21 cellular contexts compared by ENCODE assay signal in genomic region chr11:8709777-8710176, GRCh38. TPM values are rescaled to one million over a fixed set of nuclear protein-coding genes. Genes with fewer than 3 reads are reported as not detected.
DNase-seq lines count a peak whose midpoint lies in the region; ATAC-seq and TF ChIP-seq lines count a peak whose summit lies in the region.
"Had no signal": no experiment of that assay in that cellular context is flagged by ENCODE, and none has a peak within 500 bp of the region (broad histone marks: within the 10 kb centered on the region; RNA-seq: fewer than 3 reads in every experiment).

No MANE protein-coding gene starts in this region.

- H3K4me1 Mint-ChIP-seq in GM23338: peaks cover 16% of the 10 kb centered on the region
- H3K4me1 Mint-ChIP-seq: activated naive CD4-positive, alpha-beta T cell treated with anti-CD3 and anti-CD28 coated beads, Interleukin-2, amount 50 U/mL, for 24 hours had no signal

- no peak overlapping the region for H3K4me2 ChIP-seq in GM23338

- H3K27me3 ChIP-seq in GM23338 (ENCODE audit: insufficient read depth) (no peaks in the 10 kb centered on the region), body of pancreas (no peaks in the 10 kb centered on the region), lower lobe of right lung (ENCODE audit: low read depth) (no peaks in the 10 kb centered on the region), spleen (replicated peaks in 1 of 7) (no peaks in the 10 kb centered on the region)

- H3K4me1 ChIP-seq in GM23338 (ENCODE audit: insufficient read depth): peaks cover 12% of the 10 kb centered on the region
- peaks cover 37% of the 10 kb centered on the region for H3K4me1 ChIP-seq in body of pancreas
- H3K4me1 ChIP-seq in lower lobe of right lung: peaks cover 9% of the 10 kb centered on the region
- H3K4me1 ChIP-seq in spleen: peaks cover 0 to 18% (median 3%) of the 10 kb centered on the region in 6 donors

- WGBS in body of pancreas, 2 donors: 72 to 75% methylated on average over 4 of the region's 4 CpGs
- 65 to 88% (median 81%) methylated on average over 4 of the region's 4 CpGs for WGBS in spleen, 5 donors

- TF ChIP-seq POLR2A in body of pancreas (IDR thresholded peaks at IDR 0.05): no peak
- no peak for TF ChIP-seq POLR2A in spleen (IDR thresholded peaks at IDR 0.05)

- no peaks in the 10 kb centered on the region for H3K9me3 Mint-ChIP-seq in GM23338
- H3K9me3 Mint-ChIP-seq: activated naive CD4-positive, alpha-beta T cell treated with anti-CD3 and anti-CD28 coated beads, Interleukin-2, amount 50 U/mL, for 24 hours; dendritic cell treated with granulocyte-macrophage colony-stimulating factor and Interleukin-4, amounts not matched to agents 40 ng/mL and 50 ng/mL, for 4 days had no signal

- peak overlapping the region; percentile 95 for H3K27ac Mint-ChIP-seq in GM23338
- H3K27ac Mint-ChIP-seq: activated naive CD4-positive, alpha-beta T cell treated with anti-CD3 and anti-CD28 coated beads, Interleukin-2, amount 50 U/mL, for 24 hours; dendritic cell treated with granulocyte-macrophage colony-stimulating factor and Interleukin-4, amounts not matched to agents 40 ng/mL and 50 ng/mL, for 4 days had no signal

- ATAC-seq in GM23338 (no peak), body of pancreas (no peak), lower lobe of right lung (no peak), HG02678 (IDR thresholded peaks at IDR 0.05; ENCODE audit: unreplicated experiment) (no peak)
- ATAC-seq: activated CD4-positive, CD25-positive, alpha-beta regulatory T cell treated with anti-CD3 and anti-CD28 coated beads, Interleukin-2, amount 50 U/mL, for 24 hours; HCT116; Panc1 had no signal

- H3K9me2 ChIP-seq in GM23338 (ENCODE audit: insufficient read depth): no peaks in the 10 kb centered on the region

- no peak overlapping the region for H2AFZ ChIP-seq in GM23338

- no peaks in the 10 kb centered on the region for H3K79me2 ChIP-seq in GM23338 (replicated peaks; ENCODE audit: insufficient read depth)

- H4K20me1 ChIP-seq in GM23338 (replicated peaks; ENCODE audit: insufficient read depth): no peaks in the 10 kb centered on the region

- DNase-seq in GM23338 (ENCODE audit: low spot score): no peak
- no peak for DNase-seq in body of pancreas
- DNase-seq in lower lobe of right lung: no peak
- no peak for DNase-seq in spleen
- no peak for DNase-seq in GOT3 (lab: John Stamatoyannopoulos, UW)
- DNase-seq in ureter (ENCODE audit: low spot score): no peak
- DNase-seq in T1000 (lab: John Stamatoyannopoulos, UW): no peak
- DNase-seq: activated CD8-positive, alpha-beta memory T cell treated with anti-CD3 and anti-CD28 coated beads, Interleukin-2, amount 50 U/mL, for 48 hours; Karpas-422; NCI-H1694; NCI-H524 treated with DMSO at 0.1 percent for 48 hours; retina; stimulated activated CD4-positive, alpha-beta T cell treated with anti-CD3 and anti-CD28 coated beads, Interleukin-4, amount 100 ng/mL, for 4 hours; stimulated activated naive CD4-positive, alpha-beta T cell; T-helper 1 cell had no signal

- no peak for TF ChIP-seq CTCF in GM23338 (conservative IDR thresholded peaks at IDR 0.05; ENCODE audit: low read depth in 2 of 2)
- TF ChIP-seq CTCF in body of pancreas (IDR thresholded peaks at IDR 0.05): no peak
- TF ChIP-seq CTCF in lower lobe of right lung (IDR thresholded peaks at IDR 0.05): no peak
- no peak for TF ChIP-seq CTCF in spleen (IDR thresholded peaks at IDR 0.05 in 8 of 11, conservative IDR thresholded peaks at IDR 0.05 in 3 of 11)

- H3K36me3 ChIP-seq in GM23338 (ENCODE audit: insufficient read depth) (no peaks in the 10 kb centered on the region), body of pancreas (replicated peaks in 1 of 2; ENCODE audit: insufficient read depth in 1 of 2, low read depth in 2 of 2) (peaks cover 0 to 3% of the 10 kb centered on the region in 2 donors), lower lobe of right lung (peaks cover 73% of the 10 kb centered on the region), spleen (peaks cover 0 to 90% (median 10%) of the 10 kb centered on the region in 6 donors)

- H3K4me3 ChIP-seq in GM23338 (no peak overlapping the region), body of pancreas (no peak overlapping the region), lower lobe of right lung (no peak overlapping the region), spleen (no peak overlapping the region)

- no peaks in the 10 kb centered on the region for H3F3A ChIP-seq in GM23338 (replicated peaks; ENCODE audit: low read depth)

- H3K27ac ChIP-seq in GM23338 (ENCODE audit: low read depth) (peak overlapping the region; percentile 79; the same call in 1 of the 2 replicates), body of pancreas (peak overlapping the region; percentile 42 to 81 (median 72)), lower lobe of right lung (peak overlapping the region; percentile 36), spleen (peak overlapping the region in 7 of 8 donors; percentile 9 to 75 (median 62))

- intact Hi-C loops in body of pancreas (cut with DNase I) (loop anchor here (10.0 kb wide), 1 partner anchor 95 kb away; no protein-coding TSS in a partner anchor), lower lobe of right lung (cut with DNase I) (no loop called here), spleen (cut with DNase I; ENCODE audit: low total_unique reads) (no loop called here)

- peak overlapping the region; percentile 33; the same call in 1 of the 3 replicates for H3K4me3 Mint-ChIP-seq in GM23338
- H3K4me3 Mint-ChIP-seq: activated naive CD4-positive, alpha-beta T cell treated with anti-CD3 and anti-CD28 coated beads, Interleukin-2, amount 50 U/mL, for 24 hours; dendritic cell treated with granulocyte-macrophage colony-stimulating factor and Interleukin-4, amounts not matched to agents 40 ng/mL and 50 ng/mL, for 4 days had no signal

- peaks cover 16% of the 10 kb centered on the region; the same call in 2 of the 3 replicates for H3K36me3 Mint-ChIP-seq in GM23338 (ENCODE audit: low read depth)
- H3K36me3 Mint-ChIP-seq: activated naive CD4-positive, alpha-beta T cell treated with anti-CD3 and anti-CD28 coated beads, Interleukin-2, amount 50 U/mL, for 24 hours had no signal

- peaks cover 18% of the 10 kb centered on the region for H3K27me3 Mint-ChIP-seq in GM23338 (ENCODE audit: insufficient read depth, low read depth, poor library complexity)
- H3K27me3 Mint-ChIP-seq: activated naive CD4-positive, alpha-beta T cell treated with anti-CD3 and anti-CD28 coated beads, Interleukin-2, amount 50 U/mL, for 24 hours; dendritic cell treated with granulocyte-macrophage colony-stimulating factor and Interleukin-4, amounts not matched to agents 40 ng/mL and 50 ng/mL, for 4 days had no signal

- no peaks in the 10 kb centered on the region for H3K9me3 ChIP-seq in body of pancreas
- no peaks in the 10 kb centered on the region for H3K9me3 ChIP-seq in lower lobe of right lung
- no peaks in the 10 kb centered on the region for H3K9me3 ChIP-seq in spleen

TF ChIP-seq in GM23338, 12 proteins besides CTCF, POLR2A, EP300 and RAD21 (continues in another document):
- TF ChIP-seq CREB1 (CRISPR knock-in tag; IDR thresholded peaks at IDR 0.05; ENCODE audit: low read depth) (no peak), EZH2 (IDR thresholded peaks at IDR 0.05; ENCODE audit: low read depth, unreplicated experiment) (no peak), NANOG (IDR thresholded peaks at IDR 0.05; ENCODE audit: borderline replicate concordance) (no peak), ZNF331 (CRISPR knock-in tag; IDR thresholded peaks at IDR 0.05; ENCODE audit: low read depth) (no peak), ETS1 (IDR thresholded peaks at IDR 0.05) (no peak), STAT1 (IDR thresholded peaks at IDR 0.05; ENCODE audit: unreplicated experiment) (no peak), EZH2phosphoT487 (IDR thresholded peaks at IDR 0.05; ENCODE audit: unreplicated experiment) (no peak)

RNA-seq across cellular contexts. Expression of gene RPL27A, which starts 27.2 kb away (rescaled TPM):
- 961 and 1,283 TPM in 2 replicates for total RNA-seq in GM23338 (2014; rRNA removed; shearing (Covaris generic))
- polyA plus RNA-seq in GM23338 (2016; fragmentation: Nextera tagmentation; extraction: Ambion mirVana): 3,167 and 3,552 TPM in 2 replicates
- 1,000 to 10,000 TPM in 1 of 2 donors, 100 to 1,000 TPM in 1; 320 to 1,209 TPM for total RNA-seq in body of pancreas
- total RNA-seq in lower lobe of right lung: 920 TPM
- total RNA-seq in spleen: 1,000 to 10,000 TPM in 4 of 7 donors, 100 to 1,000 TPM in 3; 845 to 1,581 (median 1,127) TPM
- 1,000 to 10,000 TPM; 6,984 to 8,152 (median 7,296) TPM for polyA plus RNA-seq in spleen
- 976 TPM for total RNA-seq in ureter

RNA-seq across cellular contexts. Expression of gene TRIM66, which starts 27.3 kb away (rescaled TPM):
- 1.9 and 3.3 TPM in 2 replicates for total RNA-seq in GM23338 (2014; rRNA removed; shearing (Covaris generic))
- polyA plus RNA-seq in GM23338 (2016; fragmentation: Nextera tagmentation; extraction: Ambion mirVana): 1.0 and 1.1 TPM in 2 replicates
- total RNA-seq in body of pancreas: 10 to 100 TPM; 11.2 to 37.2 TPM
- total RNA-seq in lower lobe of right lung: 11.0 TPM
- total RNA-seq in spleen: 10 to 100 TPM in 5 of 7 donors, 1 to 10 TPM in 2; 5.3 to 22.8 (median 12.6) TPM
- polyA plus RNA-seq in spleen: 1 to 10 TPM in 2 of 3 donors, under 1 TPM in 1; 0.86 to 4.3 (median 2.3) TPM
- 40.1 TPM for total RNA-seq in ureter
